8 cellular contexts compared by ENCODE assay signal in the genomic region with DNA sequence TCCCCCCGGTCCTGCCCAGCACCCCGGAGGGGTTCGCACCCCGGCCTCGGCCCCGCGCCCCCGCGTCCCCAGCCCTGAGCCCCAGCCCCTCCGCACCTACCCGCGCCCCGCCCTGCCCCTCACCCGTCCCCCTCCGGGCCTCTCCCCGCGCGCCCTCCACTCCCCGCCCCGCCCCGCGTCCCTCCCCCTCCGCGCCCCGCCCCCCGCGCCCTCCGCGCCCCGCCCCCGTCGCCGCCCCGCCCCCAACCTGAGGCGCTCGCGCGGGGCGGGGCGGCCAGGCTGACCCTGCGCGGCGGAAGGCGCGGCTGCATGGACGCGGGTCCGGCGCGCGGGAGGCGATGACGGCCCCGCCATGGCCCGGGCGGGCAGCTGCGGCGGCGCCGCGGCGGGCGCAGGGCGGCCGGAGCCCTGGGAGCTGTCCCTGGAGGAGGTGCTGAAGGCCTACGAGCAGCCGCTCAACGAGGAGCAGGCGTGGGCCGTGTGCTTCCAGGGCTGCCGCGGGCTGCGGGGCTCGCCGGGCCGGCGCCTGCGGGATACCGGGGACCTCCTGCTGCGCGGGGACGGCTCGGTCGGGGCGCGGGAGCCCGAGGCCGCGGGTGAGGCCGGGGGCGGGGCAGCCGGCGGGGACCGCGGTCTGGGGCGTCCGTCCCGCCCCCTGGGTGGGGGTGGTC. TPM values are rescaled to one million over a fixed set of nuclear protein-coding genes. Genes with fewer than 3 reads are reported as not detected.
DNase-seq lines count a peak whose midpoint lies in the region; ATAC-seq and TF ChIP-seq lines count a peak whose summit lies in the region.

A gene with protein sequence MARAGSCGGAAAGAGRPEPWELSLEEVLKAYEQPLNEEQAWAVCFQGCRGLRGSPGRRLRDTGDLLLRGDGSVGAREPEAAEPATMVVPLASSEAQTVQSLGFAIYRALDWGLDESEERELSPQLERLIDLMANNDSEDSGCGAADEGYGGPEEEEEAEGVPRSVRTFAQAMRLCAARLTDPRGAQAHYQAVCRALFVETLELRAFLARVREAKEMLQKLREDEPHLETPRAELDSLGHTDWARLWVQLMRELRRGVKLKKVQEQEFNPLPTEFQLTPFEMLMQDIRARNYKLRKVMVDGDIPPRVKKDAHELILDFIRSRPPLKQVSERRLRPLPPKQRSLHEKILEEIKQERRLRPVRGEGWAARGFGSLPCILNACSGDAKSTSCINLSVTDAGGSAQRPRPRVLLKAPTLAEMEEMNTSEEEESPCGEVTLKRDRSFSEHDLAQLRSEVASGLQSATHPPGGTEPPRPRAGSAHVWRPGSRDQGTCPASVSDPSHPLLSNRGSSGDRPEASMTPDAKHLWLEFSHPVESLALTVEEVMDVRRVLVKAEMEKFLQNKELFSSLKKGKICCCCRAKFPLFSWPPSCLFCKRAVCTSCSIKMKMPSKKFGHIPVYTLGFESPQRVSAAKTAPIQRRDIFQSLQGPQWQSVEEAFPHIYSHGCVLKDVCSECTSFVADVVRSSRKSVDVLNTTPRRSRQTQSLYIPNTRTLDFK (plus strand): TSS at position 277 of the 671 bp plus-strand sequence. CDS start 76 bp downstream, at position 353.

- no peak within 1 kb of the TSS for H2AFZ ChIP-seq in HCT116 (ENCODE audit: low read depth, low read length, poor library complexity, severe bottlenecking)

- H3K4me3 Mint-ChIP-seq in CD14-positive monocyte, result peak within 1 kb of the TSS; percentile 58 to 85
- peak within 1 kb of the TSS; percentile 93 for H3K4me3 Mint-ChIP-seq in neural crest cell

- no peaks in the 10 kb centered on the region for H3K9me2 ChIP-seq in HCT116 (ENCODE audit: insufficient read depth)

- H3K4me2 ChIP-seq in HCT116 (ENCODE audit: low read length), result peak within 1 kb of the TSS; percentile 100

- no peaks in the 10 kb centered on the region for H3K36me3 ChIP-seq in HCT116 (ENCODE audit: control insufficient read depth in 1 of 2, insufficient read depth in 2 of 2, low read length in 2 of 2)

- H3K4me1 ChIP-seq in HCT116 (ENCODE audit: control insufficient read depth in 1 of 2, insufficient read depth in 2 of 2, low read length in 2 of 2) (peaks cover 16 to 26% of the 10 kb centered on the region in 2 experiments), foreskin keratinocyte (no peaks in the 10 kb centered on the region)

- H3K9me3 ChIP-seq in HCT116 (ENCODE audit: control insufficient read depth in 1 of 2, insufficient read depth in 1 of 2, low read depth in 1 of 2, low read length in 2 of 2), result no peaks in the 10 kb centered on the region

- CTCF ChIA-PET in HCT116 (lab: Charles Lee) (interaction anchor here (1.2 kb wide), 1 partner anchor 45 kb away, joined by 3 read pairs; the partner anchor contains the start of gene TCF25), RWPE1 (lab: Yijun Ruan, JAX) (interaction anchor here (1.3 kb wide), 1 partner anchor 32 kb away, joined by 8 read pairs; no protein-coding TSS in a partner anchor)

- H3K79me2 ChIP-seq in HCT116 (ENCODE audit: insufficient read depth, low read length), result no peaks in the 10 kb centered on the region

- H3K4me1 Mint-ChIP-seq in CD14-positive monocyte, result peaks cover 7% of the 10 kb centered on the region
- peaks cover 21% of the 10 kb centered on the region for H3K4me1 Mint-ChIP-seq in neural crest cell

- H3K9ac ChIP-seq in HCT116 (ENCODE audit: low read length), result peak within 1 kb of the TSS; percentile 71

- BruUV-seq in HCT116 (replicated peaks; lab: Mats Ljungman, UMichigan), result no TSS peak

- H3K27ac ChIP-seq in HCT116 (ENCODE audit: low read depth, low read length) (peak within 1 kb of the TSS; percentile 86), RWPE1 (peak within 1 kb of the TSS; percentile 78), foreskin keratinocyte (no peak within 1 kb of the TSS)

- TF ChIP-seq RAD21 in HCT116 (IDR thresholded peaks at IDR 0.05; ENCODE audit: low read depth), result no peak

- H3K9me3 Mint-ChIP-seq in CD14-positive monocyte (peaks cover 0 to 4% (median 2%) of the 10 kb centered on the region in 7 donors), neural crest cell (no peaks in the 10 kb centered on the region)

- H4K20me1 ChIP-seq in HCT116 (ENCODE audit: insufficient read depth), result no peaks in the 10 kb centered on the region

- H3K27ac Mint-ChIP-seq in CD14-positive monocyte, result no peak within 1 kb of the TSS
- peak within 1 kb of the TSS; percentile 79 for H3K27ac Mint-ChIP-seq in neural crest cell (ENCODE audit: unreplicated experiment)

- intact Hi-C loops in CD14-positive monocyte (cut with micrococcal nuclease), result no loop called here
- intact Hi-C loops in HCT116 (cut with micrococcal nuclease), result loop anchor here (1.0 kb wide), 1 partner anchor 12 kb away; the partner anchor contains the start of gene FANCA

- H3K27me3 Mint-ChIP-seq in CD14-positive monocyte (ENCODE audit: low read depth in 3 of 3), result peaks cover 27 to 47% (median 30%) of the 10 kb centered on the region in 3 donors
- H3K27me3 Mint-ChIP-seq in neural crest cell (ENCODE audit: low read depth), result no peaks in the 10 kb centered on the region

- peak within 1 kb of the TSS; percentile 68 to 72 for H3K4me3 ChIP-seq in HCT116 (replicated peaks in 1 of 2; ENCODE audit: low read depth in 1 of 2, low read length in 2 of 2)

- POLR2A ChIA-PET in HCT116 (lab: Charles Lee), result interaction anchor here (1.1 kb wide), 1 partner anchor 13 kb away, joined by 5 read pairs; no protein-coding TSS in a partner anchor
- POLR2A ChIA-PET in RWPE1 (lab: Yijun Ruan, JAX; ENCODE audit: low non-redundant PET), result no interaction called here

- no peaks in the 10 kb centered on the region for H3K27me3 ChIP-seq in HCT116 (ENCODE audit: insufficient read depth, low read length)
- no peaks in the 10 kb centered on the region for H3K27me3 ChIP-seq in foreskin keratinocyte

- peak; percentile 78 for ATAC-seq in HCT116
- peak; percentile 79 for ATAC-seq in foreskin keratinocyte

- RAD21 ChIA-PET in HCT116 (lab: Charles Lee; ENCODE audit: low non-redundant PET in 1 of 2, low total read pairs in 2 of 2, uncharacterized antibody in 2 of 2, unreplicated experiment in 2 of 2), result no interaction called here

- peak; percentile 44 for TF ChIP-seq POLR2A in HCT116 (IDR thresholded peaks at IDR 0.05; ENCODE audit: borderline replicate concordance, extremely low read depth, insufficient read depth, insufficient read length)

- DNase-seq in CD14-positive monocyte (ENCODE audit: low spot score), result peak; percentile 60
- DNase-seq in HCT116 (ENCODE audit: low read depth, low spot score), result no peak
- peak; percentile 57 for DNase-seq in RWPE1 (ENCODE audit: low spot score)
- DNase-seq in activated naive CD4-positive, alpha-beta T cell (lab: John Stamatoyannopoulos, UW), result peak; percentile 14 to 64 (median 28)
- DNase-seq in foreskin keratinocyte, result peak in 1 of 2 donors; percentile 14
- DNase-seq in neural crest cell (ENCODE audit: low read depth, low spot score), result peak; percentile 68
- DNase-seq in stromal cell of bone marrow (ENCODE audit: low read depth), result peak; percentile 51
- DNase-seq in NCI-H524 treated with DMSO at 0.1 percent for 48 hours (lab: John Stamatoyannopoulos, UW), result no peak

- TF ChIP-seq CTCF in CD14-positive monocyte (IDR thresholded peaks at IDR 0.05) (no peak), HCT116 (IDR thresholded peaks at IDR 0.05 in 2 of 3, conservative IDR thresholded peaks at IDR 0.05 in 1 of 3; ENCODE audit: borderline replicate concordance in 1 of 3, insufficient read depth in 1 of 3, low read depth in 2 of 3, low read length in 2 of 3) (no peak), RWPE1 (conservative IDR thresholded peaks at IDR 0.05; ENCODE audit: low read depth) (no peak), foreskin keratinocyte (conservative IDR thresholded peaks at IDR 0.05) (no peak), neural crest cell (conservative IDR thresholded peaks at IDR 0.05) (no peak)

- H3K36me3 Mint-ChIP-seq in CD14-positive monocyte (peaks cover 0 to 2% of the 10 kb centered on the region in 2 donors), neural crest cell (ENCODE audit: low read depth) (no peaks in the 10 kb centered on the region)

TF ChIP-seq in HCT116, 20 proteins besides CTCF, POLR2A, EP300 and RAD21:
- TF ChIP-seq ZFX (IDR thresholded peaks at IDR 0.05) (peak; percentile 46; the same call in 1 of the 2 replicates), CBX3 (IDR thresholded peaks at IDR 0.05; ENCODE audit: low read depth) (no peak), SRF (IDR thresholded peaks at IDR 0.05; ENCODE audit: low read depth) (no peak), POLR2AphosphoS5 (IDR thresholded peaks at IDR 0.05; ENCODE audit: low read depth, low read length) (peak; percentile 62; the same call in 1 of the 2 replicates), ELF1 (IDR thresholded peaks at IDR 0.05; ENCODE audit: borderline replicate concordance, low read depth) (no peak), FOSL1 (IDR thresholded peaks at IDR 0.05; ENCODE audit: low read depth) (no peak), SIN3A (IDR thresholded peaks at IDR 0.05; ENCODE audit: low read depth) (0 out of 2 replicates have a peak, but pooled peaks have one; percentile 40)

RNA-seq across cellular contexts. Expression of the gene that starts here (rescaled TPM):
- under 1 TPM in 1 of 2 donors, not detected in 1; 0.09 TPM for polyA plus RNA-seq in CD14-positive monocyte
- 21.2 TPM for total RNA-seq in HCT116 (2021; ENCODE audit: unreplicated experiment)
- polyA plus RNA-seq in HCT116 (2012), result 10.8 and 11.3 TPM in 2 replicates
- total RNA-seq in foreskin keratinocyte, result 2.2 and 2.6 TPM in 2 replicates
- 1.5 and 1.7 TPM in 2 replicates for polyA plus RNA-seq in foreskin keratinocyte
- total RNA-seq in neural crest cell, result 18.0 and 19.3 TPM in 2 replicates

Comparison
In these comparisons a context has a peak if more than half of its experiments do, and no peak if none do; other contexts are left out.
1. Peak in DNase-seq in CD14-positive monocyte; RNA of the gene not detected or under 1 TPM.
2. DNase-seq: peak in RWPE1 (single experiment), activated naive CD4-positive, alpha-beta T cell (4 of 4), neural crest cell (single experiment) and stromal cell of bone marrow (single experiment); none in HCT116 (single experiment) and NCI-H524 treated with DMSO at 0.1 percent for 48 hours (single experiment).